Comparison of ENCODE assay signal across 1 cellular context in genomic region chr19:35775298-35776101, GRCh38.
TF ChIP-seq lines count a peak whose summit lies in the region.

A gene with protein sequence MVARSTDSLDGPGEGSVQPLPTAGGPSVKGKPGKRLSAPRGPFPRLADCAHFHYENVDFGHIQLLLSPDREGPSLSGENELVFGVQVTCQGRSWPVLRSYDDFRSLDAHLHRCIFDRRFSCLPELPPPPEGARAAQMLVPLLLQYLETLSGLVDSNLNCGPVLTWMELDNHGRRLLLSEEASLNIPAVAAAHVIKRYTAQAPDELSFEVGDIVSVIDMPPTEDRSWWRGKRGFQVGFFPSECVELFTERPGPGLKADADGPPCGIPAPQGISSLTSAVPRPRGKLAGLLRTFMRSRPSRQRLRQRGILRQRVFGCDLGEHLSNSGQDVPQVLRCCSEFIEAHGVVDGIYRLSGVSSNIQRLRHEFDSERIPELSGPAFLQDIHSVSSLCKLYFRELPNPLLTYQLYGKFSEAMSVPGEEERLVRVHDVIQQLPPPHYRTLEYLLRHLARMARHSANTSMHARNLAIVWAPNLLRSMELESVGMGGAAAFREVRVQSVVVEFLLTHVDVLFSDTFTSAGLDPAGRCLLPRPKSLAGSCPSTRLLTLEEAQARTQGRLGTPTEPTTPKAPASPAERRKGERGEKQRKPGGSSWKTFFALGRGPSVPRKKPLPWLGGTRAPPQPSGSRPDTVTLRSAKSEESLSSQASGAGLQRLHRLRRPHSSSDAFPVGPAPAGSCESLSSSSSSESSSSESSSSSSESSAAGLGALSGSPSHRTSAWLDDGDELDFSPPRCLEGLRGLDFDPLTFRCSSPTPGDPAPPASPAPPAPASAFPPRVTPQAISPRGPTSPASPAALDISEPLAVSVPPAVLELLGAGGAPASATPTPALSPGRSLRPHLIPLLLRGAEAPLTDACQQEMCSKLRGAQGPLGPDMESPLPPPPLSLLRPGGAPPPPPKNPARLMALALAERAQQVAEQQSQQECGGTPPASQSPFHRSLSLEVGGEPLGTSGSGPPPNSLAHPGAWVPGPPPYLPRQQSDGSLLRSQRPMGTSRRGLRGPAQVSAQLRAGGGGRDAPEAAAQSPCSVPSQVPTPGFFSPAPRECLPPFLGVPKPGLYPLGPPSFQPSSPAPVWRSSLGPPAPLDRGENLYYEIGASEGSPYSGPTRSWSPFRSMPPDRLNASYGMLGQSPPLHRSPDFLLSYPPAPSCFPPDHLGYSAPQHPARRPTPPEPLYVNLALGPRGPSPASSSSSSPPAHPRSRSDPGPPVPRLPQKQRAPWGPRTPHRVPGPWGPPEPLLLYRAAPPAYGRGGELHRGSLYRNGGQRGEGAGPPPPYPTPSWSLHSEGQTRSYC (plus strand): TSS chr19:35775564. CDS start chr19:35775659, 95 bp downstream.

TF ChIP-seq in HepG2, 621 proteins besides CTCF, POLR2A, EP300 and RAD21 (continued from another document and continues in another):
- TF ChIP-seq, protein P1, sequence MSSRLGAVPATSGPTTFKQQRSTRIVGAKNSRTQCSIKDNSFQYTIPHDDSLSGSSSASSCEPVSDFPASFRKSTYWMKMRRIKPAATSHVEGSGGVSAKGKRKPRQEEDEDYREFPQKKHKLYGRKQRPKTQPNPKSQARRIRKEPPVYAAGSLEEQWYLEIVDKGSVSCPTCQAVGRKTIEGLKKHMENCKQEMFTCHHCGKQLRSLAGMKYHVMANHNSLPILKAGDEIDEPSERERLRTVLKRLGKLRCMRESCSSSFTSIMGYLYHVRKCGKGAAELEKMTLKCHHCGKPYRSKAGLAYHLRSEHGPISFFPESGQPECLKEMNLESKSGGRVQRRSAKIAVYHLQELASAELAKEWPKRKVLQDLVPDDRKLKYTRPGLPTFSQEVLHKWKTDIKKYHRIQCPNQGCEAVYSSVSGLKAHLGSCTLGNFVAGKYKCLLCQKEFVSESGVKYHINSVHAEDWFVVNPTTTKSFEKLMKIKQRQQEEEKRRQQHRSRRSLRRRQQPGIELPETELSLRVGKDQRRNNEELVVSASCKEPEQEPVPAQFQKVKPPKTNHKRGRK (CRISPR knock-in tag; IDR thresholded peaks at IDR 0.05): no peak
- TF ChIP-seq RARA (CRISPR knock-in tag; IDR thresholded peaks at IDR 0.05) (no peak), KDM2A (CRISPR knock-in tag; IDR thresholded peaks at IDR 0.05; ENCODE audit: borderline replicate concordance, low read depth) (0 out of 2 replicates have a peak, but pooled peaks have one; percentile 17), ZFY (CRISPR knock-in tag; IDR thresholded peaks at IDR 0.05) (peak; percentile 35; the same call in 1 of the 2 replicates), ZSCAN22 (CRISPR knock-in tag; IDR thresholded peaks at IDR 0.05) (no peak), ZNF564 (CRISPR knock-in tag; IDR thresholded peaks at IDR 0.05) (no peak), PHF8 (CRISPR knock-in tag; IDR thresholded peaks at IDR 0.05) (peak; percentile 47), YEATS4 (CRISPR knock-in tag; IDR thresholded peaks at IDR 0.05; ENCODE audit: borderline replicate concordance) (peak; percentile 57; the same call in 1 of the 2 replicates), ZNF792 (CRISPR knock-in tag; IDR thresholded peaks at IDR 0.05) (no peak), ZMYM4 (CRISPR knock-in tag; IDR thresholded peaks at IDR 0.05) (peak; percentile 67; the same call in 1 of the 2 replicates), RBFOX2 (IDR thresholded peaks at IDR 0.05; ENCODE audit: low read depth, low read length) (peak; percentile 36; the same call in 1 of the 2 replicates), SP4 (CRISPR knock-in tag; IDR thresholded peaks at IDR 0.05) (peak; percentile 97), ASH2L (IDR thresholded peaks at IDR 0.05; ENCODE audit: insufficient read length, low read depth, low read length) (peak; percentile 19), ZBTB14 (CRISPR knock-in tag; IDR thresholded peaks at IDR 0.05) (peak; percentile 84), NFYC (CRISPR knock-in tag; IDR thresholded peaks at IDR 0.05) (peak; percentile 82), MAX (IDR thresholded peaks at IDR 0.05) (peak; percentile 39; the same call in 1 of the 2 replicates), NFYB (CRISPR knock-in tag; IDR thresholded peaks at IDR 0.05) (peak; percentile 85), ARNTL (CRISPR knock-in tag; IDR thresholded peaks at IDR 0.05) (0 out of 2 replicates have a peak, but pooled peaks have one; percentile 31), GABPB1 (CRISPR knock-in tag; IDR thresholded peaks at IDR 0.05) (no peak; the same call in 1 of the 2 replicates), ZNF546 (CRISPR knock-in tag; conservative IDR thresholded peaks at IDR 0.05) (no peak), SP2 (CRISPR knock-in tag; IDR thresholded peaks at IDR 0.05) (peak; percentile 77), AFF4 (CRISPR knock-in tag; IDR thresholded peaks at IDR 0.05) (no peak), XRCC5 (optimal IDR thresholded peaks at IDR 0.05; ENCODE audit: low read length) (peak; percentile 45), SP1 (IDR thresholded peaks at IDR 0.05) (no peak), SP1 (CRISPR knock-in tag; IDR thresholded peaks at IDR 0.05) (peak; percentile 84), ATF7-NPFF (CRISPR knock-in tag; IDR thresholded peaks at IDR 0.05; ENCODE audit: low read depth) (peak; percentile 37; the same call in 1 of the 2 replicates), MBNL3 (CRISPR knock-in tag; conservative IDR thresholded peaks at IDR 0.05) (no peak), BRD4 (CRISPR knock-in tag; IDR thresholded peaks at IDR 0.05) (no peak), NR1H2 (CRISPR knock-in tag; IDR thresholded peaks at IDR 0.05; ENCODE audit: borderline replicate concordance, low read depth) (no peak), CAMTA2 (CRISPR knock-in tag; IDR thresholded peaks at IDR 0.05; ENCODE audit: borderline replicate concordance) (no peak), IRX3 (CRISPR knock-in tag; IDR thresholded peaks at IDR 0.05; ENCODE audit: borderline replicate concordance, low read depth) (no peak), SAP130 (CRISPR knock-in tag; IDR thresholded peaks at IDR 0.05; ENCODE audit: low read depth) (peak; percentile 71)
- TF ChIP-seq, protein P2, sequence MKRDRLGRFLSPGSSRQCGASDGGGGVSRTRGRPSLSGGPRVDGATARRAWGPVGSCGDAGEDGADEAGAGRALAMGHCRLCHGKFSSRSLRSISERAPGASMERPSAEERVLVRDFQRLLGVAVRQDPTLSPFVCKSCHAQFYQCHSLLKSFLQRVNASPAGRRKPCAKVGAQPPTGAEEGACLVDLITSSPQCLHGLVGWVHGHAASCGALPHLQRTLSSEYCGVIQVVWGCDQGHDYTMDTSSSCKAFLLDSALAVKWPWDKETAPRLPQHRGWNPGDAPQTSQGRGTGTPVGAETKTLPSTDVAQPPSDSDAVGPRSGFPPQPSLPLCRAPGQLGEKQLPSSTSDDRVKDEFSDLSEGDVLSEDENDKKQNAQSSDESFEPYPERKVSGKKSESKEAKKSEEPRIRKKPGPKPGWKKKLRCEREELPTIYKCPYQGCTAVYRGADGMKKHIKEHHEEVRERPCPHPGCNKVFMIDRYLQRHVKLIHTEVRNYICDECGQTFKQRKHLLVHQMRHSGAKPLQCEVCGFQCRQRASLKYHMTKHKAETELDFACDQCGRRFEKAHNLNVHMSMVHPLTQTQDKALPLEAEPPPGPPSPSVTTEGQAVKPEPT (CRISPR knock-in tag; IDR thresholded peaks at IDR 0.05; ENCODE audit: low read depth): no peak
- TF ChIP-seq, protein P3, sequence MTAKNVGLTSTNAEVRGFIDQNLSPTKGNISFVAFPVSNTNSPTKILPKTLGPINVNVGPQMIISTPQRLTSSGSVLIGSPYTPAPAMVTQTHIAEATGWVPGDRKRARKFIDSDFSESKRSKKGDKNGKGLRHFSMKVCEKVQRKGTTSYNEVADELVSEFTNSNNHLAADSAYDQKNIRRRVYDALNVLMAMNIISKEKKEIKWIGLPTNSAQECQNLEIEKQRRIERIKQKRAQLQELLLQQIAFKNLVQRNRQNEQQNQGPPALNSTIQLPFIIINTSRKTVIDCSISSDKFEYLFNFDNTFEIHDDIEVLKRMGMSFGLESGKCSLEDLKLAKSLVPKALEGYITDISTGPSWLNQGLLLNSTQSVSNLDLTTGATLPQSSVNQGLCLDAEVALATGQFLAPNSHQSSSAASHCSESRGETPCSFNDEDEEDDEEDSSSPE (CRISPR knock-in tag; IDR thresholded peaks at IDR 0.05): peak; percentile 69
- TF ChIP-seq, protein P4, sequence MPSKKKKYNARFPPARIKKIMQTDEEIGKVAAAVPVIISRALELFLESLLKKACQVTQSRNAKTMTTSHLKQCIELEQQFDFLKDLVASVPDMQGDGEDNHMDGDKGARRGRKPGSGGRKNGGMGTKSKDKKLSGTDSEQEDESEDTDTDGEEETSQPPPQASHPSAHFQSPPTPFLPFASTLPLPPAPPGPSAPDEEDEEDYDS (CRISPR knock-in tag; IDR thresholded peaks at IDR 0.05): peak; percentile 90
- TF ChIP-seq, protein P5, sequence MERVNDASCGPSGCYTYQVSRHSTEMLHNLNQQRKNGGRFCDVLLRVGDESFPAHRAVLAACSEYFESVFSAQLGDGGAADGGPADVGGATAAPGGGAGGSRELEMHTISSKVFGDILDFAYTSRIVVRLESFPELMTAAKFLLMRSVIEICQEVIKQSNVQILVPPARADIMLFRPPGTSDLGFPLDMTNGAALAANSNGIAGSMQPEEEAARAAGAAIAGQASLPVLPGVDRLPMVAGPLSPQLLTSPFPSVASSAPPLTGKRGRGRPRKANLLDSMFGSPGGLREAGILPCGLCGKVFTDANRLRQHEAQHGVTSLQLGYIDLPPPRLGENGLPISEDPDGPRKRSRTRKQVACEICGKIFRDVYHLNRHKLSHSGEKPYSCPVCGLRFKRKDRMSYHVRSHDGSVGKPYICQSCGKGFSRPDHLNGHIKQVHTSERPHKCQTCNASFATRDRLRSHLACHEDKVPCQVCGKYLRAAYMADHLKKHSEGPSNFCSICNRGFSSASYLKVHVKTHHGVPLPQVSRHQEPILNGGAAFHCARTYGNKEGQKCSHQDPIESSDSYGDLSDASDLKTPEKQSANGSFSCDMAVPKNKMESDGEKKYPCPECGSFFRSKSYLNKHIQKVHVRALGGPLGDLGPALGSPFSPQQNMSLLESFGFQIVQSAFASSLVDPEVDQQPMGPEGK (CRISPR knock-in tag; IDR thresholded peaks at IDR 0.05): peak; percentile 51
- TF ChIP-seq, protein P6, sequence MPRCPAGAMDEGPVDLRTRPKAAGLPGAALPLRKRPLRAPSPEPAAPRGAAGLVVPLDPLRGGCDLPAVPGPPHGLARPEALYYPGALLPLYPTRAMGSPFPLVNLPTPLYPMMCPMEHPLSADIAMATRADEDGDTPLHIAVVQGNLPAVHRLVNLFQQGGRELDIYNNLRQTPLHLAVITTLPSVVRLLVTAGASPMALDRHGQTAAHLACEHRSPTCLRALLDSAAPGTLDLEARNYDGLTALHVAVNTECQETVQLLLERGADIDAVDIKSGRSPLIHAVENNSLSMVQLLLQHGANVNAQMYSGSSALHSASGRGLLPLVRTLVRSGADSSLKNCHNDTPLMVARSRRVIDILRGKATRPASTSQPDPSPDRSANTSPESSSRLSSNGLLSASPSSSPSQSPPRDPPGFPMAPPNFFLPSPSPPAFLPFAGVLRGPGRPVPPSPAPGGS (CRISPR knock-in tag; IDR thresholded peaks at IDR 0.05): no peak
- TF ChIP-seq, protein P7, sequence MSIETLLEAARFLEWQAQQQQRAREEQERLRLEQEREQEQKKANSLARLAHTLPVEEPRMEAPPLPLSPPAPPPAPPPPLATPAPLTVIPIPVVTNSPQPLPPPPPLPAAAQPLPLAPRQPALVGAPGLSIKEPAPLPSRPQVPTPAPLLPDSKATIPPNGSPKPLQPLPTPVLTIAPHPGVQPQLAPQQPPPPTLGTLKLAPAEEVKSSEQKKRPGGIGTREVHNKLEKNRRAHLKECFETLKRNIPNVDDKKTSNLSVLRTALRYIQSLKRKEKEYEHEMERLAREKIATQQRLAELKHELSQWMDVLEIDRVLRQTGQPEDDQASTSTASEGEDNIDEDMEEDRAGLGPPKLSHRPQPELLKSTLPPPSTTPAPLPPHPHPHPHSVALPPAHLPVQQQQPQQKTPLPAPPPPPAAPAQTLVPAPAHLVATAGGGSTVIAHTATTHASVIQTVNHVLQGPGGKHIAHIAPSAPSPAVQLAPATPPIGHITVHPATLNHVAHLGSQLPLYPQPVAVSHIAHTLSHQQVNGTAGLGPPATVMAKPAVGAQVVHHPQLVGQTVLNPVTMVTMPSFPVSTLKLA (IDR thresholded peaks at IDR 0.05): no peak
